ENCODE assay signal across 11 cellular contexts in genomic region chr1:223001653-223002634, GRCh38.
DNase-seq lines count a peak whose midpoint lies in the region; ATAC-seq, FAIRE-seq and TF ChIP-seq lines count a peak whose summit lies in the region.
"Had no signal": no experiment of that assay in that cellular context is flagged by ENCODE, and none has a peak within 500 bp of the region (broad histone marks: within the 10 kb centered on the region; RNA-seq: fewer than 3 reads in every experiment).

No MANE protein-coding gene starts in this region.

- no peaks in the 10 kb centered on the region for H3K27me3 ChIP-seq in adrenal gland
- no peaks in the 10 kb centered on the region for H3K27me3 ChIP-seq in keratinocyte (ENCODE audit: control insufficient read depth, extremely low read depth, insufficient read depth, low read length)

- H3K9me1 ChIP-seq in keratinocyte (ENCODE audit: control insufficient read depth, extremely low read depth, insufficient read depth, low read length) = no peaks in the 10 kb centered on the region

- peak; percentile 43 for DNase-seq in COLO668 (lab: John Stamatoyannopoulos, UW; ENCODE audit: unreplicated experiment)
- DNase-seq in NB4 (ENCODE audit: low read depth) = peak; percentile 12
- peak in 1 of 7 donors; percentile 19 for DNase-seq in adrenal gland
- peak; percentile 5 for DNase-seq in keratinocyte (ENCODE audit: low read depth, low spot score)
- DNase-seq in NOMO-1 (lab: John Stamatoyannopoulos, UW; ENCODE audit: unreplicated experiment in 2 of 2) = no peak
- DNase-seq: H7, small intestine had no signal

- no peak overlapping the region for H3K4me2 ChIP-seq in keratinocyte (ENCODE audit: control insufficient read depth, extremely low read depth, insufficient read depth, low read depth, low read length)

- H3K4me3 ChIP-seq in NB4 (ENCODE audit: low read depth, low read length) (no peak overlapping the region), adrenal gland (no peak overlapping the region), keratinocyte (ENCODE audit: control insufficient read depth in 2 of 3, extremely low read depth in 1 of 3, insufficient read depth in 2 of 3, low read depth in 1 of 3, low read length in 3 of 3) (no peak overlapping the region)
- H3K4me3 ChIP-seq: SK-N-MC had no signal

- intact Hi-C loops in adrenal gland (cut with DNase I) = no loop called here

- peak; percentile 62 for FAIRE-seq in keratinocyte (lab: Jason Lieb, UNC)
- FAIRE-seq: small intestine had no signal

- H3K9me3 ChIP-seq in adrenal gland (replicated peaks in 1 of 3) (no peaks in the 10 kb centered on the region), keratinocyte (ENCODE audit: control insufficient read depth, low read depth, low read length) (no peaks in the 10 kb centered on the region)

- H3K9ac ChIP-seq in keratinocyte (ENCODE audit: control insufficient read depth, extremely low read depth, insufficient read depth, low read length) = no peak overlapping the region

- no peaks in the 10 kb centered on the region for H4K20me1 ChIP-seq in keratinocyte (ENCODE audit: control insufficient read depth, extremely low read depth, insufficient read depth, low read length)

- H3K27ac ChIP-seq in adrenal gland = no peak overlapping the region
- H3K27ac ChIP-seq in keratinocyte (ENCODE audit: control insufficient read depth, insufficient read depth, low read length) = no peak overlapping the region
- H3K27ac ChIP-seq: SK-N-MC had no signal

- no peak overlapping the region for H2AFZ ChIP-seq in keratinocyte (ENCODE audit: control insufficient read depth, low read length)

- no peaks in the 10 kb centered on the region for H3K79me2 ChIP-seq in keratinocyte (ENCODE audit: control insufficient read depth, insufficient read depth, low read length)

- ATAC-seq in GM18517 (IDR thresholded peaks at IDR 0.05; ENCODE audit: unreplicated experiment) (no peak), GM18505 (IDR thresholded peaks at IDR 0.05; ENCODE audit: unreplicated experiment) (no peak), GM21367 (IDR thresholded peaks at IDR 0.05; ENCODE audit: unreplicated experiment) (no peak)

- TF ChIP-seq CTCF in NB4 (IDR thresholded peaks at IDR 0.05; ENCODE audit: low read depth, low read length) (no peak), adrenal gland (IDR thresholded peaks at IDR 0.05) (peak in 4 of 6 experiments; percentile 15 to 33 (median 23)), keratinocyte (optimal IDR thresholded peaks at IDR 0.05 in 1 of 3, IDR thresholded peaks at IDR 0.05 in 1 of 3, conservative IDR thresholded peaks at IDR 0.05 in 1 of 3; ENCODE audit: extremely low read depth in 1 of 3, insufficient read depth in 2 of 3, low read length in 3 of 3) (peak in 1 of 3 experiments; percentile 31)

- dilution Hi-C loops in keratinocyte (cut with MboI; ENCODE audit: extremely low pct_ligation_motif_present, low sequenced_read_pairs) = no loop called here

- no peaks in the 10 kb centered on the region for H3K4me1 ChIP-seq in adrenal gland (replicated peaks in 1 of 2)
- peaks cover 4% of the 10 kb centered on the region for H3K4me1 ChIP-seq in keratinocyte (ENCODE audit: control insufficient read depth, extremely low read depth, insufficient read depth, low read length)

- H3K36me3 ChIP-seq in adrenal gland (replicated peaks in 1 of 2) (peaks cover 0 to 29% of the 10 kb centered on the region in 2 donors), keratinocyte (ENCODE audit: control insufficient read depth in 2 of 2, extremely low read depth in 1 of 2, insufficient read depth in 2 of 2, low read length in 2 of 2) (no peaks in the 10 kb centered on the region)

- WGBS in adrenal gland, 4 donors = 89 to 94% (median 91%) methylated on average over 9 of the region's 9 CpGs

- TF ChIP-seq POLR2A in NB4 (IDR thresholded peaks at IDR 0.05; ENCODE audit: extremely low read depth, insufficient read length) = no peak
- no peak for TF ChIP-seq POLR2A in adrenal gland (IDR thresholded peaks at IDR 0.05)
- no peak for TF ChIP-seq POLR2A in GM18505 (IDR thresholded peaks at IDR 0.05; ENCODE audit: borderline replicate concordance, extremely low read depth, insufficient read depth, insufficient read length)

Comparison
In these comparisons a context has a peak if more than half of its experiments do, and no peak if none do; other contexts are left out.
1. DNase-seq: peak in COLO668 (single experiment), NB4 (single experiment) and keratinocyte (single experiment); none in NOMO-1 (0 of 2).